In the genomic region with DNA sequence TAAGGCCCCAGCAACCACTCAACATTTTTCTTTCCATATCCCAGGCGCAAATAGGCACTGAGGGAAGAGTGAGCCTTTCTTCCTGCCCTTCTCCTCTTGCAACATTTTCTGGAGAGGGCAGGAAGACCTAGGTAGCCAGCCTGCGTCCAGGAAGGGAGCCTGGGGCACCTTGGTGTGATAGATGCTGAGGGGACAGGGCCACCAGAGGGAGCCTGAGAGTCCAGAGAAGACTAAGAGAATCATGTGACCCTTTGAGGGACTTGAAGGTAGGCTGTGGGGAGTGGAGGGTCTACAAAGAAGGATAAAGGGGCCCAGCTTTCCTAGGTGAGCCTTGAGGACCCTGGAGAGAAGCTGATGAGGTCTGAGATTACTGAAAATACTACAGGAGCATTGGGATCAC, we compare ENCODE assay signal across 2 cellular contexts.
TF ChIP-seq lines count a peak whose summit lies in the region.

No MANE protein-coding gene starts in this region.

TF ChIP-seq in liver, 16 proteins besides CTCF, POLR2A, EP300 and RAD21 (continued from another document):
- TF ChIP-seq, protein P1, sequence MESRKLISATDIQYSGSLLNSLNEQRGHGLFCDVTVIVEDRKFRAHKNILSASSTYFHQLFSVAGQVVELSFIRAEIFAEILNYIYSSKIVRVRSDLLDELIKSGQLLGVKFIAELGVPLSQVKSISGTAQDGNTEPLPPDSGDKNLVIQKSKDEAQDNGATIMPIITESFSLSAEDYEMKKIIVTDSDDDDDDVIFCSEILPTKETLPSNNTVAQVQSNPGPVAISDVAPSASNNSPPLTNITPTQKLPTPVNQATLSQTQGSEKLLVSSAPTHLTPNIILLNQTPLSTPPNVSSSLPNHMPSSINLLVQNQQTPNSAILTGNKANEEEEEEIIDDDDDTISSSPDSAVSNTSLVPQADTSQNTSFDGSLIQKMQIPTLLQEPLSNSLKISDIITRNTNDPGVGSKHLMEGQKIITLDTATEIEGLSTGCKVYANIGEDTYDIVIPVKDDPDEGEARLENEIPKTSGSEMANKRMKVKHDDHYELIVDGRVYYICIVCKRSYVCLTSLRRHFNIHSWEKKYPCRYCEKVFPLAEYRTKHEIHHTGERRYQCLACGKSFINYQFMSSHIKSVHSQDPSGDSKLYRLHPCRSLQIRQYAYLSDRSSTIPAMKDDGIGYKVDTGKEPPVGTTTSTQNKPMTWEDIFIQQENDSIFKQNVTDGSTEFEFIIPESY (IDR thresholded peaks at IDR 0.05): no peak

TF ChIP-seq in HepG2, 621 proteins besides CTCF, POLR2A, EP300 and RAD21 (continued from another document):
- TF ChIP-seq, protein P2, sequence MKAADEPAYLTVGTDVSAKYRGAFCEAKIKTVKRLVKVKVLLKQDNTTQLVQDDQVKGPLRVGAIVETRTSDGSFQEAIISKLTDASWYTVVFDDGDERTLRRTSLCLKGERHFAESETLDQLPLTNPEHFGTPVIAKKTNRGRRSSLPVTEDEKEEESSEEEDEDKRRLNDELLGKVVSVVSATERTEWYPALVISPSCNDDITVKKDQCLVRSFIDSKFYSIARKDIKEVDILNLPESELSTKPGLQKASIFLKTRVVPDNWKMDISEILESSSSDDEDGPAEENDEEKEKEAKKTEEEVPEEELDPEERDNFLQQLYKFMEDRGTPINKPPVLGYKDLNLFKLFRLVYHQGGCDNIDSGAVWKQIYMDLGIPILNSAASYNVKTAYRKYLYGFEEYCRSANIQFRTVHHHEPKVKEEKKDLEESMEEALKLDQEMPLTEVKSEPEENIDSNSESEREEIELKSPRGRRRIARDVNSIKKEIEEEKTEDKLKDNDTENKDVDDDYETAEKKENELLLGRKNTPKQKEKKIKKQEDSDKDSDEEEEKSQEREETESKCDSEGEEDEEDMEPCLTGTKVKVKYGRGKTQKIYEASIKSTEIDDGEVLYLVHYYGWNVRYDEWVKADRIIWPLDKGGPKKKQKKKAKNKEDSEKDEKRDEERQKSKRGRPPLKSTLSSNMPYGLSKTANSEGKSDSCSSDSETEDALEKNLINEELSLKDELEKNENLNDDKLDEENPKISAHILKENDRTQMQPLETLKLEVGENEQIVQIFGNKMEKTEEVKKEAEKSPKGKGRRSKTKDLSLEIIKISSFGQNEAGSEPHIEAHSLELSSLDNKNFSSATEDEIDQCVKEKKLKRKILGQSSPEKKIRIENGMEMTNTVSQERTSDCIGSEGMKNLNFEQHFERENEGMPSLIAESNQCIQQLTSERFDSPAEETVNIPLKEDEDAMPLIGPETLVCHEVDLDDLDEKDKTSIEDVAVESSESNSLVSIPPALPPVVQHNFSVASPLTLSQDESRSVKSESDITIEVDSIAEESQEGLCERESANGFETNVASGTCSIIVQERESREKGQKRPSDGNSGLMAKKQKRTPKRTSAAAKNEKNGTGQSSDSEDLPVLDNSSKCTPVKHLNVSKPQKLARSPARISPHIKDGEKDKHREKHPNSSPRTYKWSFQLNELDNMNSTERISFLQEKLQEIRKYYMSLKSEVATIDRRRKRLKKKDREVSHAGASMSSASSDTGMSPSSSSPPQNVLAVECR (CRISPR knock-in tag; IDR thresholded peaks at IDR 0.05; ENCODE audit: borderline replicate concordance): no peak
- TF ChIP-seq ZNF629 (CRISPR knock-in tag; conservative IDR thresholded peaks at IDR 0.05): no peak
- no peak for TF ChIP-seq ZFP1 (CRISPR knock-in tag; IDR thresholded peaks at IDR 0.05)
- TF ChIP-seq, protein P3, sequence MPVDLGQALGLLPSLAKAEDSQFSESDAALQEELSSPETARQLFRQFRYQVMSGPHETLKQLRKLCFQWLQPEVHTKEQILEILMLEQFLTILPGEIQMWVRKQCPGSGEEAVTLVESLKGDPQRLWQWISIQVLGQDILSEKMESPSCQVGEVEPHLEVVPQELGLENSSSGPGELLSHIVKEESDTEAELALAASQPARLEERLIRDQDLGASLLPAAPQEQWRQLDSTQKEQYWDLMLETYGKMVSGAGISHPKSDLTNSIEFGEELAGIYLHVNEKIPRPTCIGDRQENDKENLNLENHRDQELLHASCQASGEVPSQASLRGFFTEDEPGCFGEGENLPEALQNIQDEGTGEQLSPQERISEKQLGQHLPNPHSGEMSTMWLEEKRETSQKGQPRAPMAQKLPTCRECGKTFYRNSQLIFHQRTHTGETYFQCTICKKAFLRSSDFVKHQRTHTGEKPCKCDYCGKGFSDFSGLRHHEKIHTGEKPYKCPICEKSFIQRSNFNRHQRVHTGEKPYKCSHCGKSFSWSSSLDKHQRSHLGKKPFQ (CRISPR knock-in tag; IDR thresholded peaks at IDR 0.05; ENCODE audit: insufficient replicate concordance): no peak
- no peak for TF ChIP-seq ZKSCAN5 (CRISPR knock-in tag; IDR thresholded peaks at IDR 0.05)
- TF ChIP-seq ZFP36L1 (CRISPR knock-in tag; IDR thresholded peaks at IDR 0.05): no peak
- TF ChIP-seq ZMAT3 (CRISPR knock-in tag; conservative IDR thresholded peaks at IDR 0.05): no peak
- no peak for TF ChIP-seq HNRNPH1 (optimal IDR thresholded peaks at IDR 0.05; ENCODE audit: low read depth, low read length)
- TF ChIP-seq ELF3 (CRISPR knock-in tag; IDR thresholded peaks at IDR 0.05): no peak
- no peak for TF ChIP-seq RFXAP (CRISPR knock-in tag; IDR thresholded peaks at IDR 0.05; ENCODE audit: borderline replicate concordance)
- no peak for TF ChIP-seq NFE2 (CRISPR knock-in tag; IDR thresholded peaks at IDR 0.05)
